ENCODE assay signal across 10 cellular contexts in the genomic region with DNA sequence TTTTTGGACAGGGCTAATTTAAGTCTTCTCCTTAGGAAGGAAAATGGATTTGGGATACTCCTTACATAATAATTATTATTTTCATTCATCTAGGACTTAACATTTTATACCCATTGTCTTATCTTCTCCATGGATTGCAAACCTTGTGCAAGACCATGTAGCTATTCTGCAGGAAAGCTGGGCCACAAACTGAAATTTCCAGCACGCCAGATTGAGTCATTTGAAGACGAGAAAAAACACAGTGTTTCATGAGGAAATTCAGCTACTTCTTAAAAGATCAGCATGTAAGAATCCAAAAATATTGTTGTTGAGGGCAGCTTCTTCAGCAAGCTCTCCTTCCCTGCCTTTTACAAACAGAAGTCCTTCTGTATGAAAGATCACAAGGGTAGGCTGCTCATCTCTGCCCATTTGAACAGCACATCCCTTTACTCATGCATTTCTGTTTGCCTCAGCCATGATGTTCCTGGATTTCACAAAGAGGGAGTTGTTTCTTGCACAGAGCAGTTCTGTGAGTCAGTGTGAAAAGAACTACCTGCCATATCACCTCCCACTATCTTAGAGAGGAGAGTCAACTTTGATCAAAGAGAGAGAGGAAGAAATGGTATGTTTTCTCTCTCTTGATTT.
DNase-seq lines count a peak whose midpoint lies in the region; ATAC-seq, FAIRE-seq and TF ChIP-seq lines count a peak whose summit lies in the region.
"Had no signal": no experiment of that assay in that cellular context is flagged by ENCODE, and none has a peak within 500 bp of the region (broad histone marks: within the 10 kb centered on the region; RNA-seq: fewer than 3 reads in every experiment).

No MANE protein-coding gene starts in this region.

- peak overlapping the region; percentile 73 for H3K9ac ChIP-seq in adipocyte (ENCODE audit: low read length)
- H3K9ac ChIP-seq in keratinocyte (ENCODE audit: control insufficient read depth, extremely low read depth, insufficient read depth, low read length), result no peak overlapping the region

- H4K20me1 ChIP-seq in keratinocyte (ENCODE audit: control insufficient read depth, extremely low read depth, insufficient read depth, low read length), result no peaks in the 10 kb centered on the region
- H4K20me1 ChIP-seq in OCI-LY7 (ENCODE audit: insufficient read depth, low read length), result no peaks in the 10 kb centered on the region

- H3K27me3 ChIP-seq in adipocyte (replicated peaks; ENCODE audit: control insufficient read depth, insufficient read depth, low read length) (no peaks in the 10 kb centered on the region), keratinocyte (ENCODE audit: control insufficient read depth, extremely low read depth, insufficient read depth, low read length) (no peaks in the 10 kb centered on the region), vagina (no peaks in the 10 kb centered on the region)
- H3K27me3 ChIP-seq: gastrocnemius medialis had no signal

- H3K9me2 ChIP-seq in OCI-LY7 (ENCODE audit: insufficient read depth, low read length), result no peaks in the 10 kb centered on the region; the same call in 1 of the 2 replicates

- no peaks in the 10 kb centered on the region for H3K9me1 ChIP-seq in keratinocyte (ENCODE audit: control insufficient read depth, extremely low read depth, insufficient read depth, low read length)

- no peak for TF ChIP-seq POLR2A in vagina (IDR thresholded peaks at IDR 0.05)

- H3K4me1 ChIP-seq in adipocyte (ENCODE audit: control insufficient read depth, insufficient read depth, low read length) (peaks cover 54% of the 10 kb centered on the region), keratinocyte (ENCODE audit: control insufficient read depth, extremely low read depth, insufficient read depth, low read length) (peaks cover 10% of the 10 kb centered on the region), vagina (peaks cover 25% of the 10 kb centered on the region), OCI-LY7 (ENCODE audit: insufficient read depth, low read length, poor library complexity, severe bottlenecking) (no peaks in the 10 kb centered on the region)
- H3K4me1 ChIP-seq: gastrocnemius medialis had no signal

- H3K9me3 ChIP-seq in adipocyte (ENCODE audit: control insufficient read depth, low read length) (no peaks in the 10 kb centered on the region), keratinocyte (ENCODE audit: control insufficient read depth, low read depth, low read length) (no peaks in the 10 kb centered on the region), vagina (no peaks in the 10 kb centered on the region), OCI-LY7 (ENCODE audit: low read length) (no peaks in the 10 kb centered on the region)
- H3K9me3 ChIP-seq: gastrocnemius medialis had no signal

- ATAC-seq in left ventricle myocardium superior, result peak; percentile 21
- ATAC-seq in Right ventricle myocardium inferior, result no peak
- no peak for ATAC-seq in HG03439 (IDR thresholded peaks at IDR 0.05; ENCODE audit: unreplicated experiment)
- ATAC-seq: gastrocnemius medialis had no signal

- no peak for DNase-seq in left ventricle myocardium superior
- no peak for DNase-seq in Right ventricle myocardium inferior (ENCODE audit: missing footprints)
- DNase-seq in adipocyte (ENCODE audit: low read depth), result no peak
- DNase-seq in keratinocyte (ENCODE audit: low read depth, low spot score), result no peak
- no peak for DNase-seq in vagina (ENCODE audit: extremely low spot score in 2 of 2)
- no peak for DNase-seq in OCI-LY7 (ENCODE audit: low spot score)
- DNase-seq in OCI-M1 (lab: John Stamatoyannopoulos, UW), result no peak
- DNase-seq: gastrocnemius medialis, HFFc6 had no signal

- no peak for TF ChIP-seq CTCF in keratinocyte (optimal IDR thresholded peaks at IDR 0.05 in 1 of 3, IDR thresholded peaks at IDR 0.05 in 1 of 3, conservative IDR thresholded peaks at IDR 0.05 in 1 of 3; ENCODE audit: extremely low read depth in 1 of 3, insufficient read depth in 2 of 3, low read length in 3 of 3)
- no peak for TF ChIP-seq CTCF in vagina (IDR thresholded peaks at IDR 0.05)
- no peak for TF ChIP-seq CTCF in OCI-LY7 (conservative IDR thresholded peaks at IDR 0.05; ENCODE audit: low read length)

- H2AFZ ChIP-seq in keratinocyte (ENCODE audit: control insufficient read depth, low read length), result peak overlapping the region; percentile 65
- no peak overlapping the region for H2AFZ ChIP-seq in OCI-LY7 (ENCODE audit: low read length)

- POLR2A ChIA-PET in OCI-LY7 (lab: Charles Lee), result interaction anchor here (1.0 to 1.2 kb wide), 4 partner anchors 8 to 78 kb away, joined by 3 to 6 read pairs (median 4); no protein-coding TSS in a partner anchor

- H3K79me2 ChIP-seq in keratinocyte (ENCODE audit: control insufficient read depth, insufficient read depth, low read length), result no peaks in the 10 kb centered on the region
- no peaks in the 10 kb centered on the region for H3K79me2 ChIP-seq in OCI-LY7 (ENCODE audit: insufficient read depth, low read depth, low read length)

- H3K36me3 ChIP-seq in adipocyte (ENCODE audit: control insufficient read depth, insufficient read depth, low read length, severe bottlenecking) (no peaks in the 10 kb centered on the region), keratinocyte (ENCODE audit: control insufficient read depth in 2 of 2, extremely low read depth in 1 of 2, insufficient read depth in 2 of 2, low read length in 2 of 2) (no peaks in the 10 kb centered on the region), vagina (no peaks in the 10 kb centered on the region), OCI-LY7 (ENCODE audit: insufficient read depth, low read length) (no peaks in the 10 kb centered on the region)
- H3K36me3 ChIP-seq: gastrocnemius medialis had no signal

- peak overlapping the region; percentile 37 for H3K4me3 ChIP-seq in adipocyte (ENCODE audit: low read length)
- H3K4me3 ChIP-seq in keratinocyte (ENCODE audit: control insufficient read depth in 2 of 3, extremely low read depth in 1 of 3, insufficient read depth in 2 of 3, low read depth in 1 of 3, low read length in 3 of 3), result no peak overlapping the region
- H3K4me3 ChIP-seq in vagina, result no peak overlapping the region
- H3K4me3 ChIP-seq in OCI-LY7 (ENCODE audit: low read depth, low read length, poor library complexity, severe bottlenecking), result no peak overlapping the region
- H3K4me3 ChIP-seq: gastrocnemius medialis had no signal

- intact Hi-C loops in left ventricle myocardium superior (cut with micrococcal nuclease) (no loop called here), Right ventricle myocardium inferior (cut with DNase I) (no loop called here), vagina (cut with DNase I) (no loop called here), OCI-LY7 (cut with micrococcal nuclease; ENCODE audit: unreplicated experiment) (no loop called here)

- BruUV-seq in OCI-LY7 (replicated peaks; lab: Mats Ljungman, UMichigan), result no TSS peak

- CTCF ChIA-PET in OCI-LY7 (lab: Charles Lee; ENCODE audit: unreplicated experiment), result interaction anchor here (1.4 kb wide), 1 partner anchor 13 kb away, joined by 3 read pairs; no protein-coding TSS in a partner anchor

- dilution Hi-C loops in keratinocyte (cut with MboI; ENCODE audit: extremely low pct_ligation_motif_present, low sequenced_read_pairs), result no loop called here

- H3K4me2 ChIP-seq in keratinocyte (ENCODE audit: control insufficient read depth, extremely low read depth, insufficient read depth, low read depth, low read length), result peak overlapping the region; percentile 29
- no peak overlapping the region for H3K4me2 ChIP-seq in OCI-LY7 (ENCODE audit: low read length)

- FAIRE-seq in keratinocyte (lab: Jason Lieb, UNC), result peak; percentile 55

- H3K27ac ChIP-seq in keratinocyte (ENCODE audit: control insufficient read depth, insufficient read depth, low read length), result peak overlapping the region; percentile 1
- peak overlapping the region; percentile 36 for H3K27ac ChIP-seq in vagina
- H3K27ac ChIP-seq in OCI-LY7 (ENCODE audit: low read depth, low read length, poor library complexity, severe bottlenecking), result no peak overlapping the region
- H3K27ac ChIP-seq: gastrocnemius medialis had no signal
